28 cellular contexts compared by ENCODE assay signal in genomic region chr6:759729-760128, GRCh38.
"Had no signal": no experiment of that assay in that cellular context is flagged by ENCODE, and none has a peak within 500 bp of the region (broad histone marks: within the 10 kb centered on the region; RNA-seq: fewer than 3 reads in every experiment).

No MANE protein-coding gene starts in this region.

- FAIRE-seq: colon, endometrium, endothelial cell of umbilical vein, frontal cortex had no signal

- H3K4me1 ChIP-seq: colonic mucosa, esophagus muscularis mucosa, esophagus squamous epithelium, foreskin keratinocyte, gastrocnemius medialis, gastroesophageal sphincter, heart left ventricle, heart right ventricle had no signal

- H3K36me3 ChIP-seq: colonic mucosa, esophagus muscularis mucosa, esophagus squamous epithelium, gastrocnemius medialis, gastroesophageal sphincter, heart left ventricle, heart right ventricle had no signal

- DNase-seq: colonic mucosa; cortex of kidney; dermis blood vessel endothelial cell; dorsolateral prefrontal cortex; effector CD4-positive, alpha-beta T cell; effector CD8-positive, alpha-beta T cell; effector memory CD4-positive, alpha-beta T cell; effector memory CD8-positive, alpha-beta T cell; endodermal cell; erythroblast; esophagus squamous epithelium; foreskin fibroblast; foreskin keratinocyte; foreskin melanocyte; gastrocnemius medialis; glutamatergic neuron; head of caudate nucleus; heart left ventricle; heart right ventricle had no signal

- ATAC-seq: effector memory CD8-positive, alpha-beta T cell; esophagus mucosa; foreskin keratinocyte; gastrocnemius medialis; gastroesophageal sphincter; heart left ventricle; heart right ventricle had no signal

- H3K27ac ChIP-seq: colonic mucosa, coronary artery, dorsolateral prefrontal cortex, epithelial cell of prostate, esophagus muscularis mucosa, esophagus squamous epithelium, foreskin keratinocyte, gastrocnemius medialis, gastroesophageal sphincter, heart left ventricle, heart right ventricle had no signal

- H3K4me3 ChIP-seq: colonic mucosa, coronary artery, dorsolateral prefrontal cortex, esophagus muscularis mucosa, esophagus squamous epithelium, gastrocnemius medialis, gastroesophageal sphincter, heart left ventricle, heart right ventricle had no signal

- H3K27me3 ChIP-seq: colonic mucosa, dorsolateral prefrontal cortex, esophagus muscularis mucosa, foreskin keratinocyte, gastrocnemius medialis, gastroesophageal sphincter had no signal

- H3K9me3 ChIP-seq: colonic mucosa, esophagus muscularis mucosa, esophagus squamous epithelium, gastrocnemius medialis, gastroesophageal sphincter had no signal
